1 cellular context compared by ENCODE assay signal in the genomic region with DNA sequence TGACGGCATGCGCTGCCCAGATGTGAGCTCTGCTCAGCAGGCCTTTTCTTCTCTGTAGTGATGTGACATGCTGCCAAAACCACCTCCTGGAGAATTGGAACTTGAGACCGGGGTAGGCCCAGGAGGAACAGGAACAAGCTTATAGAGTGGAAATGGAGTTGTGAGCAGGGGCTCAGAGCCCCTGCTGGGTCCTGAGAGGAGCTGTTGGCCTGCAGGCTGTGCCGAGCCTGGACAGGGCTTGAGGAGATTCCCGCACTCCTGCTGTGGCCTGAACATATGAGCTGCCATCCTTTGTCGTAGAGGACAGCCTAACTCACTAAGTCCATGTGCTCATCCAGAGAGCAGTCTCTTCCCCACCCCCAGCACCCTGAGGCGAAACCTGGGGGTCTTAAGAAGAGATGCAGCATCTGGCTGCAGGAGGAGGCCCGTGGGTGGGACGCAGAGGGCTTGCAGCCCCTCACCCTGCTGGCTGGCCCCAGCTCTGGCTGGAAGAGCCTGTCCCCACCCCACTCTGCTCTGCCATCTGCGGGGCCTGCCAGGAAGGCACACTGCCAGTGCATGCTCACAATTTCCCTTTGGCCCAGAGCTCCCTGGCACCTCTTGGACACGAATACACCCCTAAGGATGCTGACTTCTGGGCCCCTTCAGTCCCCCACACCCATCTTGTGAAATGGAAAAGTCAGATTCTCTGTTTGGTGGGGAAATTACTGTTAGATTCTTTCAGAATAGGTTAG.
TF ChIP-seq lines count a peak whose summit lies in the region.

No MANE protein-coding gene starts in this region.

TF ChIP-seq in GM23338, 12 proteins besides CTCF, POLR2A, EP300 and RAD21:
- TF ChIP-seq ZNF462 (CRISPR knock-in tag; IDR thresholded peaks at IDR 0.05) = no peak
- no peak for TF ChIP-seq ZNF114 (CRISPR knock-in tag; IDR thresholded peaks at IDR 0.05)
- TF ChIP-seq ZNF331 (CRISPR knock-in tag; IDR thresholded peaks at IDR 0.05; ENCODE audit: low read depth) = no peak
- no peak for TF ChIP-seq EZH2phosphoT487 (IDR thresholded peaks at IDR 0.05; ENCODE audit: unreplicated experiment)
- no peak for TF ChIP-seq POLR2AphosphoS5 (IDR thresholded peaks at IDR 0.05; ENCODE audit: low read depth)
- no peak for TF ChIP-seq STAT1 (IDR thresholded peaks at IDR 0.05; ENCODE audit: unreplicated experiment)
- TF ChIP-seq NANOG (IDR thresholded peaks at IDR 0.05; ENCODE audit: borderline replicate concordance) = no peak
- TF ChIP-seq, protein P1, sequence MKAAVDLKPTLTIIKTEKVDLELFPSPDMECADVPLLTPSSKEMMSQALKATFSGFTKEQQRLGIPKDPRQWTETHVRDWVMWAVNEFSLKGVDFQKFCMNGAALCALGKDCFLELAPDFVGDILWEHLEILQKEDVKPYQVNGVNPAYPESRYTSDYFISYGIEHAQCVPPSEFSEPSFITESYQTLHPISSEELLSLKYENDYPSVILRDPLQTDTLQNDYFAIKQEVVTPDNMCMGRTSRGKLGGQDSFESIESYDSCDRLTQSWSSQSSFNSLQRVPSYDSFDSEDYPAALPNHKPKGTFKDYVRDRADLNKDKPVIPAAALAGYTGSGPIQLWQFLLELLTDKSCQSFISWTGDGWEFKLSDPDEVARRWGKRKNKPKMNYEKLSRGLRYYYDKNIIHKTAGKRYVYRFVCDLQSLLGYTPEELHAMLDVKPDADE (IDR thresholded peaks at IDR 0.05) = no peak
- no peak for TF ChIP-seq JUNB (IDR thresholded peaks at IDR 0.05; ENCODE audit: unreplicated experiment)
- TF ChIP-seq EZH2 (IDR thresholded peaks at IDR 0.05; ENCODE audit: low read depth, unreplicated experiment) = no peak
- no peak for TF ChIP-seq REST (IDR thresholded peaks at IDR 0.05; ENCODE audit: unreplicated experiment)
- no peak for TF ChIP-seq CREB1 (CRISPR knock-in tag; IDR thresholded peaks at IDR 0.05; ENCODE audit: low read depth)
